ENCODE assay signal across 1 cellular context in the genomic region with DNA sequence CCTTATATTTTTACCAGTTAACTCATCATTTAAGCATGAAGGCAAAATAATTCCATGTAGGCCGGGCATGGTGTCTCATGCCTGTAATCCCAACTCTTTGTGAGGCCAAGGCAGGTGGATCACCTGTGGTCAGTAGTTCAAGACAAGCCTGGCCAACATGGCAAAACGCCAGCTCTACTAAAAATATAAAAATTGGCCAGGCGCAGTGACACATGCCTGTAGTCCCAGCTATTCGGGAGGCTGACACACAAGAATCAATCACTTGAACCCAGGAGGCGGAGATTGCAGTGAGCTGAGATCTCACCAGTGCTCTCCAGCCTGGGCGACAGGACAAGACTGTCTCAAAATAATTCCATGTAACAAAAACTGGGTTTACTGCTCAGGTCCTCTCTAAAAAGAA.
A peak's percentile ranks its signal among the peaks of the same experiment; 100 is the strongest.
TF ChIP-seq lines count a peak whose summit lies in the region.

No MANE protein-coding gene starts in this region.

TF ChIP-seq in K562, 482 proteins besides CTCF, POLR2A, EP300 and RAD21:
- TF ChIP-seq ZNF3 (CRISPR knock-in tag; IDR thresholded peaks at IDR 0.05) (no peak), NFIC (IDR thresholded peaks at IDR 0.05) (peak; percentile 72), ZBTB26 (CRISPR knock-in tag; IDR thresholded peaks at IDR 0.05) (no peak)
TF ChIP-seq in K562: peak in this region for 1.
